Comparison of ENCODE assay signal across 7 cellular contexts in genomic region chr10:76917071-76917470, GRCh38.
"Had no signal": no experiment of that assay in that cellular context is flagged by ENCODE, and none has a peak within 500 bp of the region (broad histone marks: within the 10 kb centered on the region; RNA-seq: fewer than 3 reads in every experiment).

No MANE protein-coding gene starts in this region.

- FAIRE-seq: G401.6, GM12878, GM12891, GM12892, GM18507 had no signal

- H3K4me3 ChIP-seq: GM12878 had no signal

- DNase-seq: GDM1, GF-D8 had no signal
